ENCODE assay signal across 26 cellular contexts in genomic region chr3:128276151-128276445, GRCh38.
"Had no signal": no experiment of that assay in that cellular context is flagged by ENCODE, and none has a peak within 500 bp of the region (broad histone marks: within the 10 kb centered on the region; RNA-seq: fewer than 3 reads in every experiment).

No MANE protein-coding gene starts in this region.

- H3K27ac ChIP-seq: body of pancreas, left ventricle myocardium inferior, neutrophil, pancreas, psoas muscle, sigmoid colon, upper lobe of right lung, VCaP had no signal

- H3K4me3 ChIP-seq: body of pancreas, left ventricle myocardium inferior, lung, pancreas, psoas muscle, sigmoid colon, smooth muscle cell, upper lobe of right lung had no signal

- DNase-seq: activated CD4-positive, alpha-beta T cell treated with anti-CD3 and anti-CD28 coated beads for 48 hours; activated CD4-positive, alpha-beta T cell treated with anti-CD3 and anti-CD28 coated beads, Interleukin-2, amount 50 U/mL, for 48 hours; activated T-cell treated with anti-CD3 and anti-CD28 coated beads, Interleukin-2, amount 50 U/mL, for 24 hours; body of pancreas; effector CD8-positive, alpha-beta T cell; left ventricle myocardium inferior; nephron progenitor cell; pancreas; psoas muscle; sigmoid colon; stimulated activated CD4-positive, alpha-beta T cell treated with anti-CD3 and anti-CD28 coated beads, Interleukin-1b, Interleukin-23, amount 100 ng/mL, for 48 hours; stimulated activated CD4-positive, alpha-beta T cell treated with anti-CD3 and anti-CD28 coated beads, Interleukin-4, amount 100 ng/mL, for 4 hours; stimulated activated CD8-positive, alpha-beta memory T cell treated with anti-CD3 and anti-CD28 coated beads, Interleukin-4, amount 100 ng/mL, for 48 hours; stimulated activated naive CD8-positive, alpha-beta T cell treated with anti-CD3 and anti-CD28 coated beads, Interleukin-15, amount 100 ng/mL, for 72 hours; SW 1271; T-helper 9 cell; upper lobe of right lung had no signal

- ATAC-seq: activated CD4-positive, CD25-positive, alpha-beta regulatory T cell treated with anti-CD3 and anti-CD28 coated beads, Interleukin-2, amount 50 U/mL, for 24 hours; body of pancreas; pancreas; psoas muscle; stimulated activated memory B cell treated with anti-CD40 and anti-IgM and Interleukin-4, amounts not matched to agents 10 μg/mL and 1 μg/mL and 100 μg/mL, for 72 hours; stimulated activated naive CD8-positive, alpha-beta T cell treated with anti-CD3 and anti-CD28 coated beads, Interleukin-15, amount 100 ng/mL, for 72 hours had no signal

- H3K27ac Mint-ChIP-seq: activated naive CD4-positive, alpha-beta T cell treated with anti-CD3 and anti-CD28 coated beads, Interleukin-2, amount 50 U/mL, for 24 hours; activated T-cell treated with anti-CD3 and anti-CD28 coated beads, Interleukin-2, amount 50 U/mL, for 24 hours; activated T-helper 2 cell treated with anti-CD3 and anti-CD28 coated beads, Interferon-gamma antibody, Interleukin-2, Interleukin-4, amounts not matched to agents 10 μg/mL and 5 μg/mL and 100 μg/mL, durations not matched to agents 14 hours and 24 hours and 36 hours; nephron progenitor cell; stimulated activated memory B cell treated with anti-CD40 and anti-IgM and Interleukin-4, amounts not matched to agents 10 μg/mL and 1 μg/mL and 100 μg/mL, for 72 hours; T-helper 1 cell treated with Interleukin-12 subunit alpha and Interleukin-12 subunit beta and Interleukin-4 antibody, amounts not matched to agents 30 μg/mL and 1 μg/mL, for 36 hours had no signal

- H3K4me1 Mint-ChIP-seq: stimulated activated memory B cell treated with anti-CD40 and anti-IgM and Interleukin-4, amounts not matched to agents 10 μg/mL and 1 μg/mL and 100 μg/mL, for 72 hours had no signal

- H3K36me3 ChIP-seq: left ventricle myocardium inferior, neutrophil, pancreas, upper lobe of right lung had no signal

- H3K27me3 Mint-ChIP-seq: activated naive CD4-positive, alpha-beta T cell treated with anti-CD3 and anti-CD28 coated beads, Interleukin-2, amount 50 U/mL, for 24 hours; activated T-cell treated with anti-CD3 and anti-CD28 coated beads, Interleukin-2, amount 50 U/mL, for 24 hours; stimulated activated memory B cell treated with anti-CD40 and anti-IgM and Interleukin-4, amounts not matched to agents 10 μg/mL and 1 μg/mL and 100 μg/mL, for 72 hours; stimulated activated naive CD8-positive, alpha-beta T cell treated with anti-CD3 and anti-CD28 coated beads, Interleukin-15, amount 100 ng/mL, for 72 hours had no signal

- H3K9me3 ChIP-seq: body of pancreas, left ventricle myocardium inferior, neutrophil, pancreas, psoas muscle, sigmoid colon, upper lobe of right lung had no signal

- H3K4me1 ChIP-seq: pancreas, psoas muscle had no signal

- H3K9me3 Mint-ChIP-seq: activated naive CD4-positive, alpha-beta T cell treated with anti-CD3 and anti-CD28 coated beads, Interleukin-2, amount 50 U/mL, for 24 hours; activated T-cell treated with anti-CD3 and anti-CD28 coated beads, Interleukin-2, amount 50 U/mL, for 24 hours; activated T-helper 2 cell treated with anti-CD3 and anti-CD28 coated beads, Interferon-gamma antibody, Interleukin-2, Interleukin-4, amounts not matched to agents 10 μg/mL and 5 μg/mL and 100 μg/mL, durations not matched to agents 14 hours and 24 hours and 36 hours; nephron progenitor cell; stimulated activated memory B cell treated with anti-CD40 and anti-IgM and Interleukin-4, amounts not matched to agents 10 μg/mL and 1 μg/mL and 100 μg/mL, for 72 hours; stimulated activated naive CD8-positive, alpha-beta T cell treated with anti-CD3 and anti-CD28 coated beads, Interleukin-15, amount 100 ng/mL, for 72 hours; T-helper 1 cell treated with Interleukin-12 subunit alpha and Interleukin-12 subunit beta and Interleukin-4 antibody, amounts not matched to agents 30 μg/mL and 1 μg/mL, for 36 hours had no signal

- H3K4me3 Mint-ChIP-seq: activated naive CD4-positive, alpha-beta T cell treated with anti-CD3 and anti-CD28 coated beads, Interleukin-2, amount 50 U/mL, for 24 hours; activated T-cell treated with anti-CD3 and anti-CD28 coated beads, Interleukin-2, amount 50 U/mL, for 24 hours; nephron progenitor cell; stimulated activated memory B cell treated with anti-CD40 and anti-IgM and Interleukin-4, amounts not matched to agents 10 μg/mL and 1 μg/mL and 100 μg/mL, for 72 hours; stimulated activated naive CD8-positive, alpha-beta T cell treated with anti-CD3 and anti-CD28 coated beads, Interleukin-15, amount 100 ng/mL, for 72 hours; T-helper 1 cell treated with Interleukin-12 subunit alpha and Interleukin-12 subunit beta and Interleukin-4 antibody, amounts not matched to agents 30 μg/mL and 1 μg/mL, for 36 hours had no signal

- H3K4me2 ChIP-seq: smooth muscle cell had no signal

- H3K27me3 ChIP-seq: body of pancreas, neutrophil, pancreas, sigmoid colon, upper lobe of right lung had no signal
